In genomic region chr1:168179411-168180147, GRCh38 we compare ENCODE assay signal across 1 cellular context.
TF ChIP-seq lines count a peak whose summit lies in the region.

No MANE protein-coding gene starts in this region.

TF ChIP-seq in HEK293, 187 proteins besides CTCF, POLR2A, EP300 and RAD21 (continued from another document):
- no peak for TF ChIP-seq ZNF639 (tag by site-specific recombination; IDR thresholded peaks at IDR 0.05)
- no peak for TF ChIP-seq ZNF311 (tag by site-specific recombination; IDR thresholded peaks at IDR 0.05; ENCODE audit: borderline replicate concordance)
- TF ChIP-seq PRDM6 (tag by site-specific recombination; IDR thresholded peaks at IDR 0.05): 0 out of 2 replicates have a peak, but pooled peaks have one; percentile 33
- peak; percentile 78 for TF ChIP-seq GLIS2 (tag by site-specific recombination; IDR thresholded peaks at IDR 0.05)
- TF ChIP-seq KLF10 (tag by site-specific recombination; IDR thresholded peaks at IDR 0.05): no peak
- peak; percentile 99 for TF ChIP-seq ZNF223 (tag by site-specific recombination; IDR thresholded peaks at IDR 0.05)
- peak; percentile 77 for TF ChIP-seq ZBTB48 (tag by site-specific recombination; IDR thresholded peaks at IDR 0.05)
- TF ChIP-seq GLIS1 (tag by site-specific recombination; IDR thresholded peaks at IDR 0.05): peak; percentile 60
- TF ChIP-seq ZNF10 (tag by site-specific recombination; IDR thresholded peaks at IDR 0.05): peak; percentile 72
- TF ChIP-seq ZBTB20 (tag by site-specific recombination; IDR thresholded peaks at IDR 0.05): 0 out of 2 replicates have a peak, but pooled peaks have one; percentile 29
